Comparison of ENCODE assay signal across 8 cellular contexts in genomic region chr15:51621917-51622268, GRCh38. TPM values are rescaled to one million over a fixed set of nuclear protein-coding genes. Genes with fewer than 3 reads are reported as not detected.
DNase-seq lines count a peak whose midpoint lies in the region; ATAC-seq and TF ChIP-seq lines count a peak whose summit lies in the region.

No MANE protein-coding gene starts in this region.

- intact Hi-C loops in Calu3 (cut with micrococcal nuclease; ENCODE audit: unreplicated experiment) = no loop called here

- TF ChIP-seq CTCF in Calu3 (IDR thresholded peaks at IDR 0.05; ENCODE audit: unreplicated experiment) = no peak

- CTCF ChIA-PET in Calu3 (lab: Charles Lee) = interaction anchor here (0.6 to 1.8 kb wide), 3 partner anchors 22 to 530 kb away, joined by 3 to 4 read pairs (median 3); no protein-coding TSS in a partner anchor

- BruUV-seq in Calu3 (replicated peaks; lab: Mats Ljungman, UMichigan) = no TSS peak

- H3K27me3 Mint-ChIP-seq in Calu3 (ENCODE audit: unreplicated experiment) = no peaks in the 10 kb centered on the region

- H3K27ac ChIP-seq in iPS-18a (ENCODE audit: low read length) = no peak overlapping the region

- no peaks in the 10 kb centered on the region for H3K9me3 ChIP-seq in iPS-18a (ENCODE audit: control insufficient read depth, low read depth, low read length)

- H3K4me3 Mint-ChIP-seq in Calu3 (ENCODE audit: low read depth, unreplicated experiment) = peak overlapping the region; percentile 96

- H3K27ac Mint-ChIP-seq in Calu3 (ENCODE audit: unreplicated experiment) = peak overlapping the region; percentile 60

- H3K4me3 ChIP-seq in iPS-18a (ENCODE audit: low read length) = peak overlapping the region; percentile 95
- H3K4me3 ChIP-seq in skeletal muscle cell (ENCODE audit: low read depth, low read length) = peak overlapping the region; percentile 93

- H3K36me3 Mint-ChIP-seq in Calu3 (ENCODE audit: insufficient read depth, unreplicated experiment) = peaks cover 23% of the 10 kb centered on the region

- DNase-seq in Calu3 = peak; percentile 42
- DNase-seq in SKM-1 treated with dmso at 0.1 percent for 144 hours (lab: John Stamatoyannopoulos, UW; ENCODE audit: unreplicated experiment) = peak; percentile 49
- DNase-seq in brain pericyte (ENCODE audit: low read depth, low spot score) = peak; percentile 31
- DNase-seq in skeletal muscle cell (ENCODE audit: low read depth) = peak; percentile 20

- ATAC-seq in GM19372 (IDR thresholded peaks at IDR 0.05; ENCODE audit: low read depth, unreplicated experiment) (peak; percentile 38), HG03565 (IDR thresholded peaks at IDR 0.05; ENCODE audit: unreplicated experiment) (peak; percentile 30), HG03521 (IDR thresholded peaks at IDR 0.05; ENCODE audit: unreplicated experiment) (no peak)

- no peaks in the 10 kb centered on the region for H3K36me3 ChIP-seq in iPS-18a (ENCODE audit: control insufficient read depth, low read depth, low read length)

- peaks cover 12% of the 10 kb centered on the region for H3K4me1 ChIP-seq in iPS-18a (ENCODE audit: control insufficient read depth, low read depth, low read length)

- no peaks in the 10 kb centered on the region for H3K9me3 Mint-ChIP-seq in Calu3 (ENCODE audit: low read depth, unreplicated experiment)

- H3K9ac ChIP-seq in iPS-18a (ENCODE audit: low read length) = peak overlapping the region; percentile 64

- H3K4me1 Mint-ChIP-seq in Calu3 (ENCODE audit: low read depth, unreplicated experiment) = peaks cover 18% of the 10 kb centered on the region

- peaks cover 27% of the 10 kb centered on the region for H3K27me3 ChIP-seq in iPS-18a (ENCODE audit: control insufficient read depth, insufficient read depth, low read length)

RNA-seq across cellular contexts. Expression of gene DMXL2, which starts 0.7 kb away (rescaled TPM):
- total RNA-seq in Calu3 (2022) = 13.8 and 14.8 TPM in 2 replicates

RNA-seq across cellular contexts. Expression of gene SCG3, which starts 59.4 kb away (rescaled TPM):
- total RNA-seq in Calu3 (2022) = not detected in 2 replicates
